Comparison of ENCODE assay signal across 8 cellular contexts in genomic region chr15:89206908-89207331, GRCh38. TPM values are rescaled to one million over a fixed set of nuclear protein-coding genes. Genes with fewer than 3 reads are reported as not detected.
DNase-seq lines count a peak whose midpoint lies in the region; ATAC-seq, FAIRE-seq and TF ChIP-seq lines count a peak whose summit lies in the region.
"Had no signal": no experiment of that assay in that cellular context is flagged by ENCODE, and none has a peak within 500 bp of the region (broad histone marks: within the 10 kb centered on the region; RNA-seq: fewer than 3 reads in every experiment).

No MANE protein-coding gene starts in this region.

- peak; percentile 77 for DNase-seq in GM12892 (ENCODE audit: insufficient read length)
- DNase-seq in NCI-H2171 treated with DMSO at 0.1 percent for 48 hours (lab: John Stamatoyannopoulos, UW), result peak; percentile 81
- DNase-seq in cardiac fibroblast (ENCODE audit: low read depth in 2 of 2), result peak; percentile 70 to 75
- peak; percentile 45 to 77 for DNase-seq in left colon
- DNase-seq in stimulated activated CD4-positive, alpha-beta T cell treated with anti-CD3 and anti-CD28 coated beads, Interleukin-1b, Interleukin-23, amount 100 ng/mL, for 48 hours, result peak; percentile 73

- intact Hi-C loops in left colon (cut with DNase I, micrococcal nuclease), result loop anchor here in 1 of 2 donors (10.0 kb wide), 1 partner anchor 98 kb away; no protein-coding TSS in a partner anchor

- FAIRE-seq in GM12892 (lab: Jason Lieb, UNC), result peak; percentile 70

- peak; percentile 99 for TF ChIP-seq CTCF in cardiac fibroblast (IDR thresholded peaks at IDR 0.05; ENCODE audit: low read depth, low read length)

- no peak for TF ChIP-seq POLR2A in GM12892 (IDR thresholded peaks at IDR 0.05; ENCODE audit: low read depth, low read length)

- peak overlapping the region in 1 of 2 donors; percentile 18 for H3K4me3 ChIP-seq in cardiac fibroblast (replicated peaks in 1 of 2; ENCODE audit: low read depth in 2 of 2, low read length in 2 of 2)

- ATAC-seq in HG02840 (IDR thresholded peaks at IDR 0.05; ENCODE audit: low FRiP score, unreplicated experiment) (peak; percentile 65), left colon (peak; percentile 86)
- peak; percentile 54 to 69 for ATAC-seq in activated CD4-positive, CD25-positive, alpha-beta regulatory T cell treated with anti-CD3 and anti-CD28 coated beads, Interleukin-2, amount 50 U/mL, for 24 hours

RNA-seq across cellular contexts. Expression of gene RLBP1, which starts 14.5 kb away (rescaled TPM):
- polyA plus RNA-seq in GM12892 (2012; ENCODE audit: missing spikeins), result not detected
- not detected for total RNA-seq in left colon
- total RNA-seq: subcutaneous adipose tissue had no signal

RNA-seq across cellular contexts. Expression of gene FANCI, which starts 36.9 kb away (rescaled TPM):
- 69.4 TPM for polyA plus RNA-seq in GM12892 (2012; ENCODE audit: missing spikeins)
- 10 to 100 TPM in 1 of 2 donors, 1 to 10 TPM in 1; 7.4 to 17.3 TPM for total RNA-seq in left colon
